8 cellular contexts compared by ENCODE assay signal in the genomic region with DNA sequence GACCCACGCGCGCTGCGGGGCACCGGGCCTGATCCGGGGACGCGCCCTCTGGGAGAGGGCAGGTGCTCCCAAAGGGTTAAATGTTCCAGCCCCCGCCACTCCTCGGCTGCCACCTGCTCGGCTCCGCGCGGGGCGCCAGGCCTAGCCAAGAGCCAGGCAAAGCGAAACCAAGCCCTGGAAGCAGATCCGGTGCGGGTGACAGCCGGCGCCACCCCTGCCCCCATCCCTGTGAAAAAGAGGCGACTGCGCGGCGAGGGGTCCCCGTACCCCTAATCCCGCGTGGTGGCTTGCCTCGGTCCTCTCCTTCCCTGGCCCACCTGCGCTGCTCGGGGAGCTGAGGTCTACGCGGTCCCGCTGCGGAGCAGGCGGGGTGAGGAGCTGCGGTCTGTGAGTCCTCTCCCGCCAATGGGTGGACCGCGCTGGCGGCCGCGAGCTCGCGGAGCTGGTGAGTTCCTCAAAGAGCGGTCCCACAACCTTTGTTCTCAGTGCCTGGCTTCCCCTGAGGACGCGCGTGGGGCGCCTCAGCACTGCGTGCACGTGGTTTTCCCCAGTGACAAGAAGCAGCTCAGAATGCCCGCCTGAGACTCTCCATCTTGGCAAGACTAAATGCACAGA. TPM values are rescaled to one million over a fixed set of nuclear protein-coding genes. Genes with fewer than 3 reads are reported as not detected.
A peak's percentile ranks its signal among the peaks of the same experiment; 100 is the strongest.
DNase-seq lines count a peak whose midpoint lies in the region; ATAC-seq and TF ChIP-seq lines count a peak whose summit lies in the region.

A gene (minus strand): TSS at position 610 of the 615 bp plus-strand sequence.

- H3K4me3 ChIP-seq in coronary artery, result peak within 1 kb of the TSS; percentile 85

- ATAC-seq in left colon, result peak; percentile 61

- TF ChIP-seq CTCF in coronary artery (IDR thresholded peaks at IDR 0.05), result no peak

- DNase-seq in SHP77 (lab: John Stamatoyannopoulos, UW) (peak; percentile 29 to 31), SHP77 treated with DMSO at 0.1 percent for 48 hours (lab: John Stamatoyannopoulos, UW) (no peak), NCI-H1417 (lab: John Stamatoyannopoulos, UW) (peak; percentile 71 to 96 (median 94)), coronary artery (ENCODE audit: low spot score) (peak; percentile 87), left colon (peak; percentile 74 to 76), KBM-7 (no peak)
- peak; percentile 36 to 46 for DNase-seq in activated CD4-positive, alpha-beta T cell treated with anti-CD3 and anti-CD28 coated beads for 4 hours
- peak; percentile 24 to 26 (median 26) for DNase-seq in stimulated activated CD4-positive, alpha-beta T cell treated with anti-CD3 and anti-CD28 coated beads, Interleukin-12 subunit alpha, Interleukin-12 subunit beta, amount 100 ng/mL, for 48 hours (ENCODE audit: low read depth in 2 of 3, low spot score in 1 of 3)

- intact Hi-C loops in left colon (cut with DNase I, micrococcal nuclease), result no loop called here

- in situ Hi-C loops in KBM-7 (cut with MboI; ENCODE audit: low pct_unique_long_range_greater_than_20kb, low sequenced_read_pairs), result no loop called here

- peak within 1 kb of the TSS; percentile 95 to 98 for H3K27ac ChIP-seq in coronary artery

RNA-seq across cellular contexts. Expression of the gene that starts here (rescaled TPM):
- 10 to 100 TPM; 35.8 to 38.1 TPM for total RNA-seq in left colon

Comparison
In these comparisons a context has a peak if more than half of its experiments do, and no peak if none do; other contexts are left out.
1. DNase-seq: peak in SHP77 (2 of 2), NCI-H1417 (3 of 3), activated CD4-positive, alpha-beta T cell treated with anti-CD3 and anti-CD28 coated beads for 4 hours (2 of 2), coronary artery (single experiment), left colon (2 of 2) and stimulated activated CD4-positive, alpha-beta T cell treated with anti-CD3 and anti-CD28 coated beads, Interleukin-12 subunit alpha, Interleukin-12 subunit beta, amount 100 ng/mL, for 48 hours (3 of 3); none in SHP77 treated with DMSO at 0.1 percent for 48 hours (single experiment) and KBM-7 (single experiment).